27 cellular contexts compared by ENCODE assay signal in the genomic region with DNA sequence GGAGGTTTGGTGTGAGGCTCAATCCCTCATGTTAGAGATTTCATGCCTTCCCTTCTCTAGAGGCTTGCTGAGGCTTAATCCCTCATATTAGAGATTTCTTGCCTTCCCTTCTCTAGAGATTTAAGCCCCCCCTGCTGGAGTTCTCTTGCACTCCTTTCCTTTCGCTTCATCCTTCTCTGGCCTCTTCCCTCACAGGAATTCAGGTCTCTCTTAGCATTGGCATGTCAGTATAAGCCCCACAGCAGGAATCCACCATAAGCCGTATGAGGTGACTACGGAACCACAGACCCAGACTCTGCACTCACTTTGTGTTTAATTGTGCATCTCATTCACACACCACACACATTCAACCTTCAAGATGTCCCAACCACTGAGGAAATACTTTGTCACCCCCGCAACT.
"Had no signal": no experiment of that assay in that cellular context is flagged by ENCODE, and none has a peak within 500 bp of the region (broad histone marks: within the 10 kb centered on the region; RNA-seq: fewer than 3 reads in every experiment).

No MANE protein-coding gene starts in this region.

- H3K4me1 ChIP-seq: esophagus squamous epithelium, gastrocnemius medialis, heart right ventricle, left lung, lower lobe of right lung had no signal

- ATAC-seq: esophagus mucosa, gastrocnemius medialis, heart right ventricle, left cardiac atrium, left lung, left ventricle myocardium superior, lower lobe of right lung, mucosa of descending colon had no signal

- H3K27ac ChIP-seq: coronary artery, dorsolateral prefrontal cortex, epithelial cell of prostate, esophagus squamous epithelium, gastrocnemius medialis, heart right ventricle, left lung, lower lobe of right lung had no signal

- H3K27me3 ChIP-seq: dorsolateral prefrontal cortex, esophagus squamous epithelium, gastrocnemius medialis, heart right ventricle, left lung had no signal

- H3K4me1 Mint-ChIP-seq: naive B cell had no signal

- H3K36me3 ChIP-seq: esophagus squamous epithelium, gastrocnemius medialis, heart right ventricle, left lung, lower lobe of right lung had no signal

- DNase-seq: dermis blood vessel endothelial cell; dorsolateral prefrontal cortex; effector CD4-positive, alpha-beta T cell; effector memory CD4-positive, alpha-beta T cell; erythroblast; esophagus squamous epithelium; foreskin fibroblast; foreskin melanocyte; gastrocnemius medialis; glutamatergic neuron; head of caudate nucleus; heart right ventricle; hippocampal formation; left cardiac atrium; left lung; left ventricle myocardium superior; lower lobe of right lung; mesenchymal stem cell; mucosa of descending colon; naive B cell had no signal

- H3K9me3 ChIP-seq: gastrocnemius medialis had no signal

- H3K4me3 Mint-ChIP-seq: naive B cell had no signal

- H3K27ac Mint-ChIP-seq: naive B cell had no signal

- H3K4me3 ChIP-seq: coronary artery, dorsolateral prefrontal cortex, esophagus squamous epithelium, gastrocnemius medialis, heart right ventricle, left lung, lower lobe of right lung, mucosa of descending colon had no signal

- FAIRE-seq: colon, endometrium, islet of Langerhans, keratinocyte had no signal

- H3K36me3 Mint-ChIP-seq: naive B cell had no signal
